Comparison of ENCODE assay signal across 10 cellular contexts in the genomic region with DNA sequence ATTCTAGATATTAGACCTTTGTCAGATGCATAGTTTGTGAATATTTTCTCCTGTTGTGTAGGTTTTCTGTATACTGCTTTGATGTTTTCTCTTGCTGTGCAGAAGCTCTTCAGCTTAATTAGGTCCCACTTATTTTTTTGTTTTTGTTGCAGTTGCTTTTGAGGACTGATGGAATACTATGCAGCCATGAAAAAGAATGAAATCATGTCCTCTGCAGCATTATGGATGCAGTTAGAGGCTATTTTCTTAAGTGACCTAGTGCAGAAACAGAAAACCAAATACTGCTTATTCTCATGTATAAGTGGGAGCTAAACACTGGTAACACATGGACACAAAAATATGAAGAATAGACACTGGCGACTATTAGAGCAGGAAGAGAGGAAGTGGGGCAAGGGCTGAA.
"Had no signal": no experiment of that assay in that cellular context is flagged by ENCODE, and none has a peak within 500 bp of the region (broad histone marks: within the 10 kb centered on the region; RNA-seq: fewer than 3 reads in every experiment).

No MANE protein-coding gene starts in this region.

- H3K9me3 ChIP-seq: HAP-1 had no signal

- ATAC-seq: GM23338, HCT116 had no signal

- H3K4me3 Mint-ChIP-seq: GM23338, H9, HFFc6 had no signal

- H3K27ac ChIP-seq: GM23248 had no signal

- H3K36me3 ChIP-seq: HAP-1 had no signal

- DNase-seq: GM23248, GOT3, H7, H9, HCEC 1CT, HFFc6 had no signal

- H3K9ac ChIP-seq: GM23248 had no signal

- FAIRE-seq: H54 had no signal

- H3K27ac Mint-ChIP-seq: GM23338, H9, HFFc6 had no signal

- H3K4me3 ChIP-seq: GM23248, GM23338, HAP-1 had no signal

- H3K4me2 ChIP-seq: GM23338 had no signal

- H2AFZ ChIP-seq: GM23248, GM23338 had no signal
